8 cellular contexts compared by ENCODE assay signal in the genomic region with DNA sequence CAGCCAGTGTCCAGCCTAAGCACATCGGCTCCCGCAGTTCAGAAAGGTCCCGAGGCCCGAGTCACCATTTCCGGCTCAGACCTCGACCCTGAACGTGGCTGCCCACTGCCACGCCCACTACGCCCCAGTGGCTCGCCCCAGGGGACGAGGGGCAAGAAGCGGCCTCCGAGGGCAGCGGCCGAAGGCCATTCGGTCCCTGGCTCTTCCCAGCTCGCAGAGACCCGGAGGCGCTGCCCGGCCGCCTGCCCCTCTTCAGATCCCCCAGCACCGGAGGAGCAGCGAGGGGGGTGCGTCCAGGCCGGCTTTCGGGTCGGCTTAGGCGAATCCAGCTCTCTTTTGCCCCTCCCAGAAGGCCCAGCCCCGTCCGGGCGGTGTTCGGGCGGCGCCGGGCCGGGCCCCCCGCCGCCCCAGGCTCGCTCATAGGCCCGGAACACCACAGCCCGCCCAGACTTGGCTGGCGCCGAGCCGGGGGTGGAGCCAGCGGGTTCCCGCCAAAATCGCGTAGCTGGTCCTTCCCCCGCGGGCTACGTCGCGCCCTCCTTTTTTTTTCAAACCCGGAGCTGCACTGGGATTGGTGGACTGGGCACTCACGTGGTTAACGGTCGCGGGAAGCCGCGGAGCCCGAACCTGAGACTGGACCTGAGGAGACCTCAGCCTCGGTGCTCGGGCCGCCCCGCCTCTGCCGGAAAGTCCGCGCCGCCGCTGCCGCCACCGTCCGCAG. TPM values are rescaled to one million over a fixed set of nuclear protein-coding genes. Genes with fewer than 3 reads are reported as not detected.
A peak's percentile ranks its signal among the peaks of the same experiment; 100 is the strongest.
DNase-seq lines count a peak whose midpoint lies in the region; ATAC-seq and TF ChIP-seq lines count a peak whose summit lies in the region.

A gene (plus strand): TSS at position 617 of the 721 bp plus-strand sequence. CDS start 264 bp downstream, outside the sequence.

- ATAC-seq in GM18499 (IDR thresholded peaks at IDR 0.05; ENCODE audit: insufficient read depth, unreplicated experiment) (peak; percentile 65), HG02938 (IDR thresholded peaks at IDR 0.05; ENCODE audit: unreplicated experiment) (peak; percentile 80), upper lobe of right lung (peak; percentile 95)

- H3K4me1 ChIP-seq in left ventricle myocardium inferior (peaks cover 65% of the 10 kb centered on the region), upper lobe of right lung (peaks cover 14% of the 10 kb centered on the region)

- TF ChIP-seq CTCF in left ventricle myocardium inferior (IDR thresholded peaks at IDR 0.05; ENCODE audit: borderline replicate concordance) (no peak), progenitor cell of endocrine pancreas (IDR thresholded peaks at IDR 0.05; ENCODE audit: unreplicated experiment) (no peak), upper lobe of right lung (IDR thresholded peaks at IDR 0.05) (no peak)

- H3K27ac ChIP-seq in left ventricle myocardium inferior (replicated peaks) (peak within 1 kb of the TSS; percentile 98), upper lobe of right lung (peak within 1 kb of the TSS; percentile 97)

- no peaks in the 10 kb centered on the region for H3K9me3 ChIP-seq in left ventricle myocardium inferior (replicated peaks)
- no peaks in the 10 kb centered on the region for H3K9me3 ChIP-seq in upper lobe of right lung

- intact Hi-C loops in left ventricle myocardium inferior (cut with micrococcal nuclease) (no loop called here), upper lobe of right lung (cut with DNase I) (no loop called here)

- H3K27me3 Mint-ChIP-seq in T-helper 1 cell treated with Interleukin-12 subunit alpha and Interleukin-12 subunit beta and Interleukin-4 antibody, amounts not matched to agents 30 μg/mL and 1 μg/mL, for 36 hours (ENCODE audit: low read depth): peaks cover 8% of the 10 kb centered on the region
- H3K27me3 Mint-ChIP-seq in progenitor cell of endocrine pancreas: no peaks in the 10 kb centered on the region

- H3K4me1 Mint-ChIP-seq in T-helper 1 cell treated with Interleukin-12 subunit alpha and Interleukin-12 subunit beta and Interleukin-4 antibody, amounts not matched to agents 30 μg/mL and 1 μg/mL, for 36 hours (ENCODE audit: low read depth): peaks cover 34% of the 10 kb centered on the region
- H3K4me1 Mint-ChIP-seq in progenitor cell of endocrine pancreas (ENCODE audit: low read depth): peaks cover 48% of the 10 kb centered on the region

- no peaks in the 10 kb centered on the region for H3K27me3 ChIP-seq in left ventricle myocardium inferior (ENCODE audit: low read depth)
- no peaks in the 10 kb centered on the region for H3K27me3 ChIP-seq in upper lobe of right lung

- H3K9me3 Mint-ChIP-seq in T-helper 1 cell treated with Interleukin-12 subunit alpha and Interleukin-12 subunit beta and Interleukin-4 antibody, amounts not matched to agents 30 μg/mL and 1 μg/mL, for 36 hours: no peaks in the 10 kb centered on the region
- H3K9me3 Mint-ChIP-seq in progenitor cell of endocrine pancreas (ENCODE audit: low read depth): no peaks in the 10 kb centered on the region

- H3K4me3 ChIP-seq in left ventricle myocardium inferior: peak within 1 kb of the TSS; percentile 84
- peak within 1 kb of the TSS; percentile 77 for H3K4me3 ChIP-seq in upper lobe of right lung

- peaks cover 35% of the 10 kb centered on the region for H3K36me3 Mint-ChIP-seq in T-helper 1 cell treated with Interleukin-12 subunit alpha and Interleukin-12 subunit beta and Interleukin-4 antibody, amounts not matched to agents 30 μg/mL and 1 μg/mL, for 36 hours (ENCODE audit: low read depth)
- H3K36me3 Mint-ChIP-seq in progenitor cell of endocrine pancreas (ENCODE audit: insufficient read depth): peaks cover 21% of the 10 kb centered on the region

- DNase-seq in NCI-H1694 treated with DMSO at 0.1 percent for 48 hours (lab: John Stamatoyannopoulos, UW) (peak; percentile 88), amniotic stem cell (lab: John Stamatoyannopoulos, UW) (peak; percentile 97), left ventricle myocardium inferior (peak; percentile 98), progenitor cell of endocrine pancreas (ENCODE audit: low spot score, unreplicated experiment) (peak; percentile 97), upper lobe of right lung (peak; percentile 99)

- H3K36me3 ChIP-seq in left ventricle myocardium inferior (peaks cover 7% of the 10 kb centered on the region), upper lobe of right lung (no peaks in the 10 kb centered on the region)

- H3K27ac Mint-ChIP-seq in T-helper 1 cell treated with Interleukin-12 subunit alpha and Interleukin-12 subunit beta and Interleukin-4 antibody, amounts not matched to agents 30 μg/mL and 1 μg/mL, for 36 hours: peak within 1 kb of the TSS; percentile 91
- peak within 1 kb of the TSS; percentile 98 for H3K27ac Mint-ChIP-seq in progenitor cell of endocrine pancreas

- peak within 1 kb of the TSS; percentile 97 for H3K4me3 Mint-ChIP-seq in T-helper 1 cell treated with Interleukin-12 subunit alpha and Interleukin-12 subunit beta and Interleukin-4 antibody, amounts not matched to agents 30 μg/mL and 1 μg/mL, for 36 hours
- peak within 1 kb of the TSS; percentile 93 for H3K4me3 Mint-ChIP-seq in progenitor cell of endocrine pancreas (ENCODE audit: low read depth)

RNA-seq across cellular contexts. Expression of the gene that starts here (rescaled TPM):
- 41.8 TPM for total RNA-seq in left ventricle myocardium inferior
- total RNA-seq in progenitor cell of endocrine pancreas: 154 and 179 TPM in 2 replicates
- total RNA-seq in upper lobe of right lung: 10.9 TPM

Comparison
In these comparisons a context has a peak if more than half of its experiments do, and no peak if none do; other contexts are left out.
1. Peak in every context shown above with its lines: DNase-seq, ATAC-seq, H3K4me3 ChIP-seq and H3K27ac ChIP-seq.